ENCODE assay signal across 30 cellular contexts in the genomic region with DNA sequence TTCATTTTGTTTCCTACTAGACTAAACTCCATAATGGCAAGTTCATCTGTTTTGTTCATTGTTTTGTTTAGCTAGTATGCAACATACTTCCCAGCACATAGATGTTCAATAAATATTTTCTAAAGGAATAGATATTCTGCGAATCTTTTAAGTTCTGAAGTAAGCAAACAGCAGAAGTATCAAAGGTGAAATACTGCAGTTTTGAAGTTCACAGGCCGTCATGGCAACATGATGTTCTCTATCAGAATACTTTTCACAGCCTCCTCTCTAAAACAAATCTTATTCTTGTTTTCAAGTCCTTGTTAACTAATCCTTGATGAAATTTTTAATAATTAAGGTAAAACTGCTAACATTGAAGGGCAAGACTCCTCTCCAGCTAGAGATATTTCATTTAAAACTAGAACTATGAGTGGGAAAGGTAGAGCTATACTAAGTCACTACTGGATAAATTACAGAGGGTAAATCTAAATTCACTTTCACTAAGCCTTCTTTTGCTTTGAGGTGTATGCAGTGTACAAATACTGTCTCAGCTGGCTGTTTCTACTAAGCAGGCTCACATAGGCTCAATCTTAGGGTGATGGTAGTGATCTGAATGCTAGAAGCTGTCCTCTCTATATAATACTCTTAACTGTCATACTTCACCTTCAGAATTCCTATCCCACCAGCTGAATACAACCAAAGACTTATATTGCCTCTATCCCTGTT.
DNase-seq lines count a peak whose midpoint lies in the region; ATAC-seq and TF ChIP-seq lines count a peak whose summit lies in the region.
"Had no signal": no experiment of that assay in that cellular context is flagged by ENCODE, and none has a peak within 500 bp of the region (broad histone marks: within the 10 kb centered on the region; RNA-seq: fewer than 3 reads in every experiment).

No MANE protein-coding gene starts in this region.

- peaks cover 19% of the 10 kb centered on the region for H3K36me3 Mint-ChIP-seq in activated naive CD4-positive, alpha-beta T cell treated with anti-CD3 and anti-CD28 coated beads, Interleukin-2, amount 50 U/mL, for 24 hours
- H3K36me3 Mint-ChIP-seq in endodermal cell (ENCODE audit: low read depth): peaks cover 27% of the 10 kb centered on the region
- H3K36me3 Mint-ChIP-seq in stimulated activated effector memory CD8-positive, alpha-beta T cell treated with anti-CD3 and anti-CD28 coated beads, Interleukin-12 subunit alpha, Interleukin-12 subunit beta, amount 100 ng/mL, for 72 hours: peaks cover 52% of the 10 kb centered on the region

- no peaks in the 10 kb centered on the region for H3K4me1 ChIP-seq in endodermal cell (ENCODE audit: control insufficient read depth, insufficient read depth, low read length)
- H3K4me1 ChIP-seq: vagina had no signal

- H3K4me3 Mint-ChIP-seq in activated naive CD4-positive, alpha-beta T cell treated with anti-CD3 and anti-CD28 coated beads, Interleukin-2, amount 50 U/mL, for 24 hours: no peak overlapping the region
- H3K4me3 Mint-ChIP-seq in endodermal cell: no peak overlapping the region
- no peak overlapping the region for H3K4me3 Mint-ChIP-seq in stimulated activated effector memory CD8-positive, alpha-beta T cell treated with anti-CD3 and anti-CD28 coated beads, Interleukin-12 subunit alpha, Interleukin-12 subunit beta, amount 100 ng/mL, for 72 hours

- peaks cover 34% of the 10 kb centered on the region for H3K4me1 Mint-ChIP-seq in activated naive CD4-positive, alpha-beta T cell treated with anti-CD3 and anti-CD28 coated beads, Interleukin-2, amount 50 U/mL, for 24 hours
- H3K4me1 Mint-ChIP-seq in endodermal cell: no peaks in the 10 kb centered on the region
- H3K4me1 Mint-ChIP-seq in stimulated activated effector memory CD8-positive, alpha-beta T cell treated with anti-CD3 and anti-CD28 coated beads, Interleukin-12 subunit alpha, Interleukin-12 subunit beta, amount 100 ng/mL, for 72 hours: no peaks in the 10 kb centered on the region

- H3K9me3 ChIP-seq in endodermal cell (ENCODE audit: control insufficient read depth, low read length): no peaks in the 10 kb centered on the region
- H3K9me3 ChIP-seq: A549, psoas muscle, thoracic aorta, vagina had no signal

- H3K9ac ChIP-seq in endodermal cell (ENCODE audit: extremely low read depth, low read length, poor library complexity, severe bottlenecking): no peak overlapping the region
- H3K9ac ChIP-seq: KMS-11 had no signal

- H3K36me3 ChIP-seq in endodermal cell (ENCODE audit: control insufficient read depth, insufficient read depth, low read length): peaks cover 15% of the 10 kb centered on the region

- no peaks in the 10 kb centered on the region for H3K27me3 Mint-ChIP-seq in activated naive CD4-positive, alpha-beta T cell treated with anti-CD3 and anti-CD28 coated beads, Interleukin-2, amount 50 U/mL, for 24 hours
- H3K27me3 Mint-ChIP-seq in endodermal cell (ENCODE audit: insufficient read depth): no peaks in the 10 kb centered on the region

- H3K9me3 Mint-ChIP-seq in activated naive CD4-positive, alpha-beta T cell treated with anti-CD3 and anti-CD28 coated beads, Interleukin-2, amount 50 U/mL, for 24 hours: no peaks in the 10 kb centered on the region
- H3K9me3 Mint-ChIP-seq in endodermal cell: no peaks in the 10 kb centered on the region
- H3K9me3 Mint-ChIP-seq in stimulated activated effector memory CD8-positive, alpha-beta T cell treated with anti-CD3 and anti-CD28 coated beads, Interleukin-12 subunit alpha, Interleukin-12 subunit beta, amount 100 ng/mL, for 72 hours: no peaks in the 10 kb centered on the region

- TF ChIP-seq CTCF in endodermal cell (conservative IDR thresholded peaks at IDR 0.05): no peak

- WGBS in endodermal cell (ENCODE audit: insufficient coverage in 1 of 2, insufficient read length in 1 of 2), 2 experiments: 100% methylated on average over 2 of the region's 2 CpGs

- DNase-seq in activated naive CD4-positive, alpha-beta T cell (lab: John Stamatoyannopoulos, UW): no peak
- DNase-seq in SK-MEL-5 (ENCODE audit: low read depth, low spot score): peak; percentile 10
- no peak for DNase-seq in endodermal cell
- no peak for DNase-seq in stimulated activated effector memory CD8-positive, alpha-beta T cell treated with anti-CD3 and anti-CD28 coated beads, Interleukin-12 subunit alpha, Interleukin-12 subunit beta, amount 100 ng/mL, for 72 hours (ENCODE audit: low spot score in 2 of 2)
- DNase-seq in GF-D8 (lab: John Stamatoyannopoulos, UW): no peak
- DNase-seq in C1 segment of cervical spinal cord (lab: John Stamatoyannopoulos, UW): no peak
- DNase-seq: activated CD4-positive, alpha-beta T cell treated with anti-CD3 and anti-CD28 coated beads for 48 hours; activated naive CD4-positive, alpha-beta T cell treated with anti-CD3 and anti-CD28 coated beads, Interleukin-2, amount 50 U/mL, for 16 hours; AML-193; aorta; cortex of kidney; DMS53; left colon; mesenchymal stem cell; NCI-H1436; NCI-H2081 treated with DMSO at 0.1 percent for 48 hours; NCI-H345; NCI-H748 treated with DMSO at 0.1 percent for 48 hours; nucleus accumbens; psoas muscle; stimulated activated CD4-positive, alpha-beta T cell treated with anti-CD3 and anti-CD28 coated beads, Interleukin-15, amount 100 ng/mL, for 24 hours; stimulated activated naive CD4-positive, alpha-beta T cell treated with Interleukin-2 at 50 U/mL for 16 hours had no signal

- H3K4me3 ChIP-seq in endodermal cell (ENCODE audit: low read length): no peak overlapping the region
- H3K4me3 ChIP-seq: A549, psoas muscle, SK-N-MC, thoracic aorta, vagina had no signal

- in situ Hi-C loops in SK-MEL-5 (cut with HindIII; ENCODE audit: low pct_unique_long_range_greater_than_20kb, low sequenced_read_pairs): no loop called here

- ATAC-seq in stimulated activated effector memory CD8-positive, alpha-beta T cell treated with anti-CD3 and anti-CD28 coated beads, Interleukin-12 subunit alpha, Interleukin-12 subunit beta, amount 100 ng/mL, for 72 hours: no peak
- ATAC-seq in GM21447 (IDR thresholded peaks at IDR 0.05; ENCODE audit: unreplicated experiment): no peak
- ATAC-seq: A549, HCT116, left colon, psoas muscle had no signal

- H3K27me3 ChIP-seq in endodermal cell (ENCODE audit: control insufficient read depth, insufficient read depth, low read length, poor library complexity, severe bottlenecking): no peaks in the 10 kb centered on the region
- H3K27me3 ChIP-seq: vagina had no signal

- peak overlapping the region; percentile 33 for H3K27ac Mint-ChIP-seq in activated naive CD4-positive, alpha-beta T cell treated with anti-CD3 and anti-CD28 coated beads, Interleukin-2, amount 50 U/mL, for 24 hours
- peak overlapping the region; percentile 26 for H3K27ac Mint-ChIP-seq in endodermal cell
- peak overlapping the region; percentile 63 for H3K27ac Mint-ChIP-seq in stimulated activated effector memory CD8-positive, alpha-beta T cell treated with anti-CD3 and anti-CD28 coated beads, Interleukin-12 subunit alpha, Interleukin-12 subunit beta, amount 100 ng/mL, for 72 hours

- H3K27ac ChIP-seq in endodermal cell (ENCODE audit: low read depth, low read length): no peak overlapping the region
- H3K27ac ChIP-seq: A549, KMS-11, psoas muscle, SK-N-MC, thoracic aorta, vagina had no signal
